23 cellular contexts compared by ENCODE assay signal in genomic region chr22:23530106-23530505, GRCh38. TPM values are rescaled to one million over a fixed set of nuclear protein-coding genes. Genes with fewer than 3 reads are reported as not detected.
DNase-seq lines count a peak whose midpoint lies in the region; ATAC-seq and TF ChIP-seq lines count a peak whose summit lies in the region.
"Had no signal": no experiment of that assay in that cellular context is flagged by ENCODE, and none has a peak within 500 bp of the region (broad histone marks: within the 10 kb centered on the region; RNA-seq: fewer than 3 reads in every experiment).

No MANE protein-coding gene starts in this region.

- H3K9me3 Mint-ChIP-seq in nephron, result no peaks in the 10 kb centered on the region
- H3K9me3 Mint-ChIP-seq: CD4-positive, alpha-beta T cell; HFFc6 had no signal

- no peak overlapping the region for H3K4me2 ChIP-seq in hepatocyte

- no peaks in the 10 kb centered on the region for H3K79me2 ChIP-seq in hepatocyte

- peak overlapping the region; percentile 70 for H3K27ac ChIP-seq in hepatocyte
- H3K27ac ChIP-seq in spleen, result no peak overlapping the region
- H3K27ac ChIP-seq: Peyer's patch, SK-N-MC had no signal

- H3K27me3 ChIP-seq in H7 (ENCODE audit: control insufficient read depth, insufficient read depth, low read length) (peaks cover 13% of the 10 kb centered on the region), hepatocyte (no peaks in the 10 kb centered on the region), spleen (replicated peaks in 1 of 7) (peaks cover 0 to 7% (median 0%) of the 10 kb centered on the region in 7 donors), MG63 (no peaks in the 10 kb centered on the region)
- H3K27me3 ChIP-seq: Peyer's patch had no signal

- no peaks in the 10 kb centered on the region for H3K36me3 Mint-ChIP-seq in nephron (ENCODE audit: low read depth)

- TF ChIP-seq CTCF in hepatocyte (IDR thresholded peaks at IDR 0.05; ENCODE audit: poor library complexity) (no peak), nephron (IDR thresholded peaks at IDR 0.05; ENCODE audit: unreplicated experiment in 3 of 3) (no peak), spleen (IDR thresholded peaks at IDR 0.05 in 8 of 11, conservative IDR thresholded peaks at IDR 0.05 in 3 of 11) (no peak), lower leg skin (IDR thresholded peaks at IDR 0.05) (no peak)

- no peaks in the 10 kb centered on the region for H3K9me2 ChIP-seq in hepatocyte (replicated peaks; ENCODE audit: insufficient read depth)

- H4K20me1 ChIP-seq in hepatocyte (ENCODE audit: insufficient read depth, poor library complexity, severe bottlenecking), result no peaks in the 10 kb centered on the region

- H3K27ac Mint-ChIP-seq in nephron, result peak overlapping the region; percentile 72 to 99 (median 96)
- H3K27ac Mint-ChIP-seq: CD4-positive, alpha-beta T cell; HFFc6 had no signal

- DNase-seq in H7, result peak; percentile 26
- DNase-seq in hepatocyte (ENCODE audit: low spot score), result no peak
- peak; percentile 51 for DNase-seq in spleen
- DNase-seq in MG63, result no peak
- no peak for DNase-seq in lower leg skin (ENCODE audit: low spot score in 2 of 2)
- DNase-seq: DMS79, GOT3, HFFc6, IMR-90, Kasumi-1, NCI-H1105, NCI-H1694 treated with DMSO at 0.1 percent for 48 hours, NCI-H2107, NCI-H2227 treated with DMSO at 0.1 percent for 48 hours, NCI-H524, Right ventricle myocardium superior had no signal

- WGBS in hepatocyte (ENCODE audit: low lambda C conversion rate, missing lambda C conversion rate), result 77% methylated on average over 2 of the region's 2 CpGs
- 76 to 95% (median 86%) methylated on average over 2 of the region's 2 CpGs for WGBS in spleen, 5 donors
- 65 to 88% methylated on average over 2 of the region's 2 CpGs for WGBS in lower leg skin, 2 donors

- H2AFZ ChIP-seq in hepatocyte, result no peak overlapping the region

- no peak for TF ChIP-seq POLR2A in spleen (IDR thresholded peaks at IDR 0.05)
- no peak for TF ChIP-seq POLR2A in lower leg skin (IDR thresholded peaks at IDR 0.05)

- H3K4me3 ChIP-seq in H7 (ENCODE audit: insufficient read depth, low read depth, low read length) (no peak overlapping the region), hepatocyte (no peak overlapping the region), spleen (no peak overlapping the region), MG63 (no peak overlapping the region), lower leg skin (ENCODE audit: low read depth, poor library complexity, severe bottlenecking) (no peak overlapping the region)
- H3K4me3 ChIP-seq: Peyer's patch, SK-N-MC had no signal

- H3K27me3 Mint-ChIP-seq in nephron (ENCODE audit: low read depth), result peaks cover under 1% of the 10 kb centered on the region

- H3K4me3 Mint-ChIP-seq in nephron, result no peak overlapping the region
- H3K4me3 Mint-ChIP-seq: CD4-positive, alpha-beta T cell; HFFc6 had no signal

- H3K36me3 ChIP-seq in H7 (replicated peaks; ENCODE audit: control insufficient read depth, insufficient read depth, low read length) (no peaks in the 10 kb centered on the region), hepatocyte (replicated peaks; ENCODE audit: insufficient read depth, low read depth) (no peaks in the 10 kb centered on the region), spleen (no peaks in the 10 kb centered on the region), MG63 (no peaks in the 10 kb centered on the region)
- H3K36me3 ChIP-seq: Peyer's patch had no signal

- H3K9me3 ChIP-seq in hepatocyte (ENCODE audit: low read depth) (no peaks in the 10 kb centered on the region), spleen (no peaks in the 10 kb centered on the region), MG63 (no peaks in the 10 kb centered on the region)
- H3K9me3 ChIP-seq: Peyer's patch had no signal

- peaks cover 45% of the 10 kb centered on the region for H3K4me1 Mint-ChIP-seq in nephron

- H3K4me1 ChIP-seq in hepatocyte (ENCODE audit: insufficient read depth) (peaks cover 48% of the 10 kb centered on the region), spleen (peaks cover 0 to 25% (median 12%) of the 10 kb centered on the region in 6 donors)

- no peak for ATAC-seq in HG03025 (IDR thresholded peaks at IDR 0.05; ENCODE audit: low FRiP score, unreplicated experiment)

- intact Hi-C loops in spleen (cut with DNase I; ENCODE audit: low total_unique reads), result loop anchor here (10.0 kb wide), 1 partner anchor 125 kb away; no protein-coding TSS in a partner anchor
- intact Hi-C loops in lower leg skin (cut with DNase I; ENCODE audit: low total_unique reads), result loop anchor here (10.0 kb wide), 2 partner anchors 145 to 315 kb away; no protein-coding TSS in a partner anchor

RNA-seq across cellular contexts. Expression of gene IGLL1, which starts 50.0 kb away (rescaled TPM):
- not detected in 2 replicates for total RNA-seq in H7 (2014; rRNA removed; shearing (Covaris generic))
- not detected in 2 replicates for total RNA-seq in hepatocyte
- not detected in 2 replicates for polyA plus RNA-seq in hepatocyte
- not detected for total RNA-seq in spleen
- under 1 TPM in 1 of 3 donors, not detected in 2; 0.26 TPM for polyA plus RNA-seq in spleen
- not detected in 2 replicates for total RNA-seq in MG63 (2014; rRNA removed; shearing (Covaris generic); ENCODE audit: low replicate concordance)
- total RNA-seq in lower leg skin, result not detected
- total RNA-seq: CD4-positive, alpha-beta T cell; G401; HFFc6; HT-29; IMR-90; Peyer's patch; Right ventricle myocardium superior had no signal
- polyA plus RNA-seq: IMR-90 had no signal

Comparison
In these comparisons a context has a peak if more than half of its experiments do, and no peak if none do; other contexts are left out.
1. DNase-seq: peak in H7 (single experiment) and spleen (single experiment); none in hepatocyte (single experiment), MG63 (single experiment) and lower leg skin (0 of 2).